Comparison of ENCODE assay signal across 8 cellular contexts in the genomic region with DNA sequence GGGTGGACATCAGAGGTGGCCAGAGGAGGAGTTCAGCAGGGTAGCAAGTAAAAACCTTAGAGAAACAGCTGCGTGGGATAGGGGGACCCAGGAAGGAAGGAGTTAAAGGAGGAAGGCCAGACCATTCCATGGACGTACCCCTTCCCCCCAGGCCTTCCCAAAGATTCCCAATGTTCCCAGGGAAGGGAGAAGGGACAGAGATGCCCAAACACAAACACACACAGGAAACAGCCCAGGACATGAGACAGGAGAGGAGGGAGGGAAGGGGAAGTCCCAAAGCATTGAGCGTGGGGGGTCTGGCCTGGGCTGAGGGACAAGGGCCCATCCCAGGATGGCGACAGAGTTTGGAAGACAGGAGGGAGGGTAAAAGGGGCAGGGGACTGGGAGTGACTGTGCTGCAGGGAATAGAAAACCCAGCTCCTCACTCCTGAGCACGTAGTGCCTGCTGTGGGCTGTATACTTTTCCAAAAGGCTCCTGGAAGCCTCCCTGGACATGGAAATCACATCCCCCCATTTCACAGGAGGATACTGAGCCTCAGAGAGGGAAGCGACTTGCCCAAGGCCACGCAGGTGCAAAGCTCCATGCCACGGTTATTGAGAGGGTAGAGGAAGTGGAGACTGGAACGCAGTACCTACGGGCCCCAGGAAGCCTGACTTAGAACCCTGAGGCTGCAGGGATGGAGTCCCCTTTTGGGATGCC. TPM values are rescaled to one million over a fixed set of nuclear protein-coding genes. Genes with fewer than 3 reads are reported as not detected.
DNase-seq lines count a peak whose midpoint lies in the region; ATAC-seq, FAIRE-seq and TF ChIP-seq lines count a peak whose summit lies in the region.

No MANE protein-coding gene starts in this region.

- H3K9me3 ChIP-seq in right atrium auricular region, result peaks cover 0 to 18% of the 10 kb centered on the region in 2 donors

- FAIRE-seq in GM12892 (lab: Jason Lieb, UNC), result no peak

- peaks cover 8% of the 10 kb centered on the region for H3K4me1 Mint-ChIP-seq in activated naive CD8-positive, alpha-beta T cell treated with anti-CD3 and anti-CD28 coated beads, Interleukin-2, amount 10 ng/mL, durations not matched to agents 7 days and 5 days

- peak; percentile 18 for DNase-seq in GM12892 (ENCODE audit: insufficient read length)
- DNase-seq in activated naive CD8-positive, alpha-beta T cell treated with anti-CD3 and anti-CD28 coated beads, Interleukin-2, amount 10 ng/mL, durations not matched to agents 7 days and 5 days, result no peak
- DNase-seq in right atrium auricular region (ENCODE audit: low spot score), result no peak
- no peak for DNase-seq in retinal pigment epithelial cell (ENCODE audit: low read depth)
- no peak for DNase-seq in GF-D8 (lab: John Stamatoyannopoulos, UW)
- DNase-seq in OCI-M1 (lab: John Stamatoyannopoulos, UW), result no peak
- DNase-seq in germinal center (ENCODE audit: low spot score), result no peak
- DNase-seq in SK-N-DZ (ENCODE audit: low spot score), result no peak

- H3K4me1 ChIP-seq in right atrium auricular region, result peaks cover 0 to 17% of the 10 kb centered on the region in 2 donors

- H3K27ac Mint-ChIP-seq in activated naive CD8-positive, alpha-beta T cell treated with anti-CD3 and anti-CD28 coated beads, Interleukin-2, amount 10 ng/mL, durations not matched to agents 7 days and 5 days, result no peak overlapping the region

- POLR2A ChIA-PET in activated naive CD8-positive, alpha-beta T cell treated with anti-CD3 and anti-CD28 coated beads, Interleukin-2, amount 10 ng/mL, durations not matched to agents 7 days and 5 days (lab: Charles Lee), result interaction anchor here (0.6 to 1.7 kb wide), 2 partner anchors 17 to 87 kb away, joined by 3 to 4 read pairs; a partner anchor contains a TSS

- no peak for ATAC-seq in activated naive CD8-positive, alpha-beta T cell treated with anti-CD3 and anti-CD28 coated beads, Interleukin-2, amount 10 ng/mL, durations not matched to agents 7 days and 5 days (ENCODE audit: low read depth)

- peak overlapping the region; percentile 45 for H3K4me3 Mint-ChIP-seq in activated naive CD8-positive, alpha-beta T cell treated with anti-CD3 and anti-CD28 coated beads, Interleukin-2, amount 10 ng/mL, durations not matched to agents 7 days and 5 days

- peak overlapping the region; percentile 93 to 98 for H3K27ac ChIP-seq in right atrium auricular region

- H3K36me3 ChIP-seq in right atrium auricular region, result peaks cover 36% of the 10 kb centered on the region

- H3K27me3 Mint-ChIP-seq in activated naive CD8-positive, alpha-beta T cell treated with anti-CD3 and anti-CD28 coated beads, Interleukin-2, amount 10 ng/mL, durations not matched to agents 7 days and 5 days, result peaks cover 15% of the 10 kb centered on the region

- H3K9me3 Mint-ChIP-seq in activated naive CD8-positive, alpha-beta T cell treated with anti-CD3 and anti-CD28 coated beads, Interleukin-2, amount 10 ng/mL, durations not matched to agents 7 days and 5 days, result peaks cover 12% of the 10 kb centered on the region

- H3K36me3 Mint-ChIP-seq in activated naive CD8-positive, alpha-beta T cell treated with anti-CD3 and anti-CD28 coated beads, Interleukin-2, amount 10 ng/mL, durations not matched to agents 7 days and 5 days, result peaks cover 3% of the 10 kb centered on the region

- H3K4me3 ChIP-seq in right atrium auricular region, result peak overlapping the region; percentile 94 to 100
- peak overlapping the region; percentile 80 for H3K4me3 ChIP-seq in retinal pigment epithelial cell (ENCODE audit: low read length)

- TF ChIP-seq CTCF in right atrium auricular region (IDR thresholded peaks at IDR 0.05) (no peak), retinal pigment epithelial cell (conservative IDR thresholded peaks at IDR 0.05; ENCODE audit: low read depth, low read length) (no peak)

- H3K27me3 ChIP-seq in right atrium auricular region, result no peaks in the 10 kb centered on the region

- TF ChIP-seq POLR2A in GM12892 (IDR thresholded peaks at IDR 0.05; ENCODE audit: low read depth, low read length), result no peak

RNA-seq across cellular contexts. Expression of gene SYDE1, which starts 1.1 kb away (rescaled TPM):
- not detected for polyA plus RNA-seq in GM12892 (2012; ENCODE audit: missing spikeins)
- total RNA-seq in activated naive CD8-positive, alpha-beta T cell treated with anti-CD3 and anti-CD28 coated beads, Interleukin-2, amount 10 ng/mL, durations not matched to agents 7 days and 5 days, result under 1 TPM; 0.33 to 0.34 TPM
- 10 to 100 TPM; 17.3 to 28.9 TPM for total RNA-seq in right atrium auricular region
- 3.1 and 4.5 TPM in 2 replicates for polyA plus RNA-seq in SK-N-DZ (2014; cell fraction: cytosol; rRNA removed)
- 5.5 and 6.8 TPM in 2 replicates for polyA plus RNA-seq in SK-N-DZ (2014; cell fraction: nucleus; rRNA removed)

RNA-seq across cellular contexts. Expression of gene OR1I1, which starts 26.3 kb away (rescaled TPM):
- not detected for polyA plus RNA-seq in GM12892 (2012; ENCODE audit: missing spikeins)
- not detected for total RNA-seq in activated naive CD8-positive, alpha-beta T cell treated with anti-CD3 and anti-CD28 coated beads, Interleukin-2, amount 10 ng/mL, durations not matched to agents 7 days and 5 days
- not detected for total RNA-seq in right atrium auricular region
- not detected in 2 replicates for polyA plus RNA-seq in SK-N-DZ (2014; cell fraction: cytosol; rRNA removed)
- not detected in 2 replicates for polyA plus RNA-seq in SK-N-DZ (2014; cell fraction: nucleus; rRNA removed)

RNA-seq across cellular contexts. Expression of gene CASP14, which starts 59.0 kb away (rescaled TPM):
- polyA plus RNA-seq in GM12892 (2012; ENCODE audit: missing spikeins), result 0.23 TPM
- total RNA-seq in activated naive CD8-positive, alpha-beta T cell treated with anti-CD3 and anti-CD28 coated beads, Interleukin-2, amount 10 ng/mL, durations not matched to agents 7 days and 5 days, result not detected
- total RNA-seq in right atrium auricular region, result not detected
- not detected in 2 replicates for polyA plus RNA-seq in SK-N-DZ (2014; cell fraction: cytosol; rRNA removed)
- polyA plus RNA-seq in SK-N-DZ (2014; cell fraction: nucleus; rRNA removed), result not detected in 2 replicates

Comparison
In these comparisons a context has a peak if more than half of its experiments do, and no peak if none do; other contexts are left out.
1. RNA of gene SYDE1, which starts 1.1 kb away (total RNA-seq): 17.3 to 28.9 TPM in right atrium auricular region; 0.33 to 0.34 TPM in activated naive CD8-positive, alpha-beta T cell treated with anti-CD3 and anti-CD28 coated beads, Interleukin-2, amount 10 ng/mL, durations not matched to agents 7 days and 5 days; every median in the first group is over 10 times any median in the second.